In the genomic region with DNA sequence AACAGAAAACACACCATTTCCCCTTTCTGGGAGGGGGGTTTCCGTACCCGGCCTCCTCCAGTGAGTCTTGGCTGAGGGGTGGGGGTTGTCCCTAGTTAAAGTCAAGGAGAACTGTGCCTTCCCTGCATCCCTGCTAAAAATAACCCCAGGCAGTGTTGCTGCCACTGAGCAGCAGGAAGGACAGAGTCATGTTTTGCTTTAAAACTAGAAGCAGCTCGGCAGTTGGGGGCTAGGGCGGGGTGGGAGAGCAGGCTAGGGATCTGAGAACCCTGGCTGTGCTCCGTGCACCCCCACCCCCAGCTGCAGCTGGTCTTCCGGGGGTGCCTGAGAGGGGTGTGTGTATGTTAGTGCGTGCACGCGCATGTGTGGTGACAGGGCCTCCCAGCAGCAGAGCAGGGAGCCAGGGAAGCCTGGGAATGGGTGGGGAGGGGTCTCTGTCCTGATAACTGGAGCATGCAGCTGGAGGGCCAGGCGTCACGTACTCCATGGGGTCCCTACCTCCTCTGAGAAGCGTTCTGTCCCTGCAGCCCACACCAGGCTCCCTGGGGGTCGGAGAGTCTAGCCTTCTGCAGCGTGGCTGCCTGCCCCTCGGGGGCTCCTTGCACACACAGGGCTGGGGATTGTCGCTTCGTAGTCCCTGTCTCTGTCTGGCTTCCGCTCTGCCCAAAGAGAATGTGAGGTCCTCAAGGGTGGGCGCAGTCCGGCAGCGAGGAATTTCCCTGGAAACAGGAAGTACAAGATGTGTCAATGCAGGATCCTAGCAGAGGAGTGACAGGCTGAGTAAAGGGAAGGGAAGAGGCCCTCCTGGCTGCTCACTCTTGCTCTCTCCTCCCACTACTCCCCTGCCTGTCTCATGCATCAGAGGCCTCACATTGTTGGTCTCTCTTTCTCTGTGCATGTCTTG, we compare ENCODE assay signal across 8 cellular contexts. TPM values are rescaled to one million over a fixed set of nuclear protein-coding genes. Genes with fewer than 3 reads are reported as not detected.
A peak's percentile ranks its signal among the peaks of the same experiment; 100 is the strongest.
DNase-seq lines count a peak whose midpoint lies in the region; ATAC-seq, FAIRE-seq and TF ChIP-seq lines count a peak whose summit lies in the region.

No MANE protein-coding gene starts in this region.

- H3K27ac ChIP-seq in gastroesophageal sphincter = peak overlapping the region; percentile 1 to 100 (median 94)
- peak overlapping the region in 1 of 2 donors; percentile 80 for H3K27ac ChIP-seq in small intestine (ENCODE audit: low read depth in 1 of 2, low read length in 1 of 2)

- FAIRE-seq in small intestine (lab: Jason Lieb, UNC) = no peak

- peak; percentile 59 for ATAC-seq in HG03103 (IDR thresholded peaks at IDR 0.05; ENCODE audit: low read depth, unreplicated experiment)
- ATAC-seq in WTC11 = peak; percentile 55
- peak; percentile 42 for ATAC-seq in gastroesophageal sphincter
- no peak for ATAC-seq in HG03378 (IDR thresholded peaks at IDR 0.05; ENCODE audit: unreplicated experiment)

- peaks cover 23 to 91% (median 59%) of the 10 kb centered on the region in 3 donors for H3K4me1 ChIP-seq in gastroesophageal sphincter
- H3K4me1 ChIP-seq in small intestine (ENCODE audit: control insufficient read depth in 2 of 2, insufficient read depth in 1 of 2, low read depth in 1 of 2, low read length in 1 of 2) = peaks cover 9% of the 10 kb centered on the region in 2 donors

- H3K9me3 Mint-ChIP-seq in activated naive CD4-positive, alpha-beta T cell treated with anti-CD3 and anti-CD28 coated beads, Interleukin-2, amount 10 ng/mL, durations not matched to agents 7 days and 5 days = no peaks in the 10 kb centered on the region
- H3K9me3 Mint-ChIP-seq in WTC11 (no peaks in the 10 kb centered on the region), osteocyte (ENCODE audit: unreplicated experiment) (no peaks in the 10 kb centered on the region)

- H3K27me3 Mint-ChIP-seq in activated naive CD4-positive, alpha-beta T cell treated with anti-CD3 and anti-CD28 coated beads, Interleukin-2, amount 10 ng/mL, durations not matched to agents 7 days and 5 days = peaks cover 4% of the 10 kb centered on the region
- H3K27me3 Mint-ChIP-seq in WTC11 (ENCODE audit: low read depth) (peaks cover 8% of the 10 kb centered on the region), osteocyte (ENCODE audit: unreplicated experiment) (no peaks in the 10 kb centered on the region)

- H3K4me3 ChIP-seq in gastroesophageal sphincter = peak overlapping the region in 1 of 2 donors; percentile 24
- H3K4me3 ChIP-seq in small intestine (ENCODE audit: low read depth in 1 of 2, low read length in 2 of 2) = no peak overlapping the region

- H3K4me3 Mint-ChIP-seq in activated naive CD4-positive, alpha-beta T cell treated with anti-CD3 and anti-CD28 coated beads, Interleukin-2, amount 10 ng/mL, durations not matched to agents 7 days and 5 days = peak overlapping the region; percentile 35
- H3K4me3 Mint-ChIP-seq in WTC11 (no peak overlapping the region), osteocyte (ENCODE audit: unreplicated experiment) (peak overlapping the region; percentile 67)

- WGBS in gastroesophageal sphincter (ENCODE audit: low coverage in 1 of 2), 2 donors = 5 to 20% methylated on average over 1 to 3 of the region's 21 CpGs
- 36 to 82% (median 58%) methylated on average over 21 of the region's 21 CpGs for WGBS in small intestine, 3 donors

- no peaks in the 10 kb centered on the region for H3K36me3 Mint-ChIP-seq in activated naive CD4-positive, alpha-beta T cell treated with anti-CD3 and anti-CD28 coated beads, Interleukin-2, amount 10 ng/mL, durations not matched to agents 7 days and 5 days
- H3K36me3 Mint-ChIP-seq in WTC11 (no peaks in the 10 kb centered on the region), osteocyte (ENCODE audit: unreplicated experiment) (peaks cover 2% of the 10 kb centered on the region)

- peak; percentile 49 for DNase-seq in activated naive CD4-positive, alpha-beta T cell treated with anti-CD3 and anti-CD28 coated beads, Interleukin-2, amount 10 ng/mL, durations not matched to agents 7 days and 5 days
- DNase-seq in activated naive CD4-positive, alpha-beta T cell treated with Interleukin-2 at 50 U/mL for 16 hours = no peak
- DNase-seq in WTC11 (ENCODE audit: low spot score) = peak; percentile 33
- no peak for DNase-seq in osteocyte (ENCODE audit: extremely low spot score, unreplicated experiment)
- no peak for DNase-seq in small intestine

- peak overlapping the region; percentile 91 for H3K27ac Mint-ChIP-seq in activated naive CD4-positive, alpha-beta T cell treated with anti-CD3 and anti-CD28 coated beads, Interleukin-2, amount 10 ng/mL, durations not matched to agents 7 days and 5 days
- H3K27ac Mint-ChIP-seq in WTC11 = peak overlapping the region; percentile 73
- peak overlapping the region; percentile 87 for H3K27ac Mint-ChIP-seq in osteocyte (ENCODE audit: unreplicated experiment)

- POLR2A ChIA-PET in WTC11 (lab: Charles Lee) = no interaction called here

- no peaks in the 10 kb centered on the region for H3K9me3 ChIP-seq in gastroesophageal sphincter
- no peaks in the 10 kb centered on the region for H3K9me3 ChIP-seq in small intestine (ENCODE audit: control insufficient read depth, low read depth)

- no peaks in the 10 kb centered on the region for H3K36me3 ChIP-seq in gastroesophageal sphincter
- no peaks in the 10 kb centered on the region for H3K36me3 ChIP-seq in small intestine (ENCODE audit: control insufficient read depth in 2 of 2, insufficient read depth in 2 of 2, low read length in 2 of 2)

- TF ChIP-seq EP300 in gastroesophageal sphincter (IDR thresholded peaks at IDR 0.05) = no peak

- CTCF ChIA-PET in activated naive CD4-positive, alpha-beta T cell treated with anti-CD3 and anti-CD28 coated beads, Interleukin-2, amount 10 ng/mL, durations not matched to agents 7 days and 5 days (lab: Charles Lee) = interaction anchor here (0.5 to 1.6 kb wide), 4 partner anchors 8 to 1168 kb away, joined by 3 to 5 read pairs (median 4); no protein-coding TSS in a partner anchor
- CTCF ChIA-PET in WTC11 (lab: Charles Lee) = no interaction called here

- H3K4me1 Mint-ChIP-seq in activated naive CD4-positive, alpha-beta T cell treated with anti-CD3 and anti-CD28 coated beads, Interleukin-2, amount 10 ng/mL, durations not matched to agents 7 days and 5 days = peaks cover 73% of the 10 kb centered on the region
- H3K4me1 Mint-ChIP-seq in WTC11 (peaks cover 52% of the 10 kb centered on the region), osteocyte (ENCODE audit: unreplicated experiment) (peaks cover 83% of the 10 kb centered on the region)

- TF ChIP-seq POLR2A in gastroesophageal sphincter (IDR thresholded peaks at IDR 0.05) = peak in 1 of 2 donors; percentile 28

- H3K27me3 ChIP-seq in gastroesophageal sphincter (no peaks in the 10 kb centered on the region), small intestine (ENCODE audit: control insufficient read depth in 2 of 2, insufficient read depth in 2 of 2, low read length in 2 of 2) (no peaks in the 10 kb centered on the region)

- TF ChIP-seq CTCF in WTC11 (IDR thresholded peaks at IDR 0.05) (no peak), gastroesophageal sphincter (IDR thresholded peaks at IDR 0.05) (no peak), osteocyte (IDR thresholded peaks at IDR 0.05) (no peak)

TF ChIP-seq in WTC11, 78 proteins besides CTCF, POLR2A, EP300 and RAD21:
- TF ChIP-seq MAX (CRISPR knock-in tag; IDR thresholded peaks at IDR 0.05) (0 out of 2 replicates have a peak, but pooled peaks have one; percentile 29), KAT7 (CRISPR knock-in tag; IDR thresholded peaks at IDR 0.05; ENCODE audit: borderline replicate concordance) (no peak)

RNA-seq across cellular contexts. Expression of gene ARMC12, which starts 16.8 kb away (rescaled TPM):
- total RNA-seq in WTC11 (2021) = 1.0 to 2.0 TPM (median 1.4 TPM) in 3 replicates
- 1 to 10 TPM in 1 of 4 donors, under 1 TPM in 1, not detected in 2; 0.54 to 1.5 TPM for total RNA-seq in gastroesophageal sphincter
- total RNA-seq in osteocyte = 1.3 and 2.5 TPM in 2 replicates
- 1 to 10 TPM in 1 of 3 donors, under 1 TPM in 1, not detected in 1; 0.72 to 2.5 TPM for polyA plus RNA-seq in small intestine

RNA-seq across cellular contexts. Expression of gene FKBP5, which starts 31.4 kb away (rescaled TPM):
- total RNA-seq in WTC11 (2021) = 27.0 to 29.4 TPM (median 27.2 TPM) in 3 replicates
- 100 to 1,000 TPM; 453 to 676 (median 478) TPM for total RNA-seq in gastroesophageal sphincter
- total RNA-seq in osteocyte = 108 and 112 TPM in 2 replicates
- 100 to 1,000 TPM in 2 of 3 donors, 10 to 100 TPM in 1; 62.7 to 150 (median 115) TPM for polyA plus RNA-seq in small intestine

RNA-seq across cellular contexts. Expression of gene CLPSL2, which starts 56.3 kb away (rescaled TPM):
- total RNA-seq in WTC11 (2021) (2.8 to 6.2 TPM (median 3.4 TPM) in 3 replicates), gastroesophageal sphincter (not detected), osteocyte (not detected in 2 replicates)
- not detected for polyA plus RNA-seq in small intestine

Comparison
In these comparisons a context has a peak if more than half of its experiments do, and no peak if none do; other contexts are left out.
1. DNase-seq: peak in activated naive CD4-positive, alpha-beta T cell treated with anti-CD3 and anti-CD28 coated beads, Interleukin-2, amount 10 ng/mL, durations not matched to agents 7 days and 5 days (single experiment) and WTC11 (single experiment); none in activated naive CD4-positive, alpha-beta T cell treated with Interleukin-2 at 50 U/mL for 16 hours (single experiment), osteocyte (single experiment) and small intestine (single experiment).
2. Peak in every context shown above with its lines, with median percentiles within 50 percentile points of each other: H3K27ac Mint-ChIP-seq.